Comparison of ENCODE assay signal across 23 cellular contexts in the genomic region with DNA sequence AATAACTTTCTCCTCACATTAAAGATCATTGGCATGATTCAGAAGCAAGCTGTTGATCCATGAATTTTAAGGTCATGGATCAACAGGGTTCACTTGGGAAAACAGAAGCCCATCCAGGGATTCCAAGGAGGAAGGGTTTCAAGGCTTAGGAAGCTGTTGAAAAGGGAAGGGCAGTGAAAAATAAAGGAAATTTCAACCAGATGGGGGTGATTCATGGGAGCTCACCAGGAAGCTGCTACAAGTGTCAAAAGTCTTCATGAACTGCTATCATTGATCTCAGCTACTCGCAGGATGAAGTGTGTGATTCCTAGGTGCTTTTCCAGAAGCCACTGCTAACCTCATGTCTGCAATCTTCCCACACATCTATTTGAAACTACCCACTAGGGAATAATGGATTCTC. TPM values are rescaled to one million over a fixed set of nuclear protein-coding genes. Genes with fewer than 3 reads are reported as not detected.
"Had no signal": no experiment of that assay in that cellular context is flagged by ENCODE, and none has a peak within 500 bp of the region (broad histone marks: within the 10 kb centered on the region; RNA-seq: fewer than 3 reads in every experiment).

No MANE protein-coding gene starts in this region.

- H3K4me3 ChIP-seq: heart right ventricle, left ventricle myocardium inferior, lung, psoas muscle, spleen, tibial artery, upper lobe of left lung, uterus had no signal

- ATAC-seq: heart right ventricle; left cardiac atrium; psoas muscle; sciatic nerve; stimulated activated memory B cell treated with anti-CD40 and anti-IgM and Interleukin-4, amounts not matched to agents 10 μg/mL and 1 μg/mL and 100 μg/mL, for 72 hours had no signal

- DNase-seq: dermis blood vessel endothelial cell; erythroblast; heart right ventricle; immature natural killer cell; left cardiac atrium; left ventricle myocardium inferior; mesendoderm; naive B cell; nephron progenitor cell; psoas muscle; spleen; stimulated activated CD4-positive, alpha-beta T cell treated with anti-CD3 and anti-CD28 coated beads, Interleukin-15, amount 100 ng/mL, for 24 hours; stimulated activated CD4-positive, alpha-beta T cell treated with anti-CD3 and anti-CD28 coated beads, Interleukin-1b, Interleukin-23, amount 100 ng/mL, for 48 hours; stimulated activated CD4-positive, alpha-beta T cell treated with anti-CD3 and anti-CD28 coated beads, Interleukin-4, amount 100 ng/mL, for 24 hours; tibial artery; upper lobe of left lung; uterus had no signal

- FAIRE-seq: colon, frontal cortex, keratinocyte had no signal

RNA-seq across cellular contexts. Expression of a gene that starts 26.3 kb away (rescaled TPM):
- total RNA-seq: psoas muscle, uterus had no signal
